1 cellular context compared by ENCODE assay signal in the genomic region with DNA sequence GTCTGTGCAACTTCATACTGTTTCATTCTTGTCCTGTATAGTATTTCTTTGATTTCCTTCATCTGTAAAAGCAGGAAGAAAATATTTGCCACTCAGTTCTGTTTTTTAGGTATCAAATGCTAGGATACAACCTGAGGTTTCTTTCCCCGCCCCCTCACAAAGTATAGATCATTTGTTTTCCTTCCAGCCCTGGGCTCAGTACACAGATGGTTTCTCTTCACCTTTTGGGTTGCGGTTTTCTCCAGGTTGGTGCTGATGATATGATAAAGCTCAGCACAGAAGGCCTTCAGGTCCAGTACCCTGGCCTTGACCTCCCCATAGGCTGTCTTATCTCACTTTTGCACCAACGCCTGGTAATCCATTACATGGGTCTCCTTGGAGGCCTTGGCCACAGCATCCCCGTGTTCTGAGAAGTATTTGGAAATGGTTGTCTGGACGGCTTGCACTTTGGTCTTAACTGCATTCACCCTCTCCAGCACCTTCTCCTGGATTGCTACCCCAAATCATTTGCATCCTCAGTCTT.
A peak's percentile ranks its signal among the peaks of the same experiment; 100 is the strongest.
TF ChIP-seq lines count a peak whose summit lies in the region.

No MANE protein-coding gene starts in this region.

TF ChIP-seq in K562, 482 proteins besides CTCF, POLR2A, EP300 and RAD21:
- TF ChIP-seq DDX20 (tag; IDR thresholded peaks at IDR 0.05; ENCODE audit: low read depth) (no peak), HNRNPK (IDR thresholded peaks at IDR 0.05; ENCODE audit: low read depth, low read length, poor library complexity, severe bottlenecking) (no peak), ZNF668 (CRISPR knock-in tag; IDR thresholded peaks at IDR 0.05) (no peak), TEAD4 (IDR thresholded peaks at IDR 0.05; ENCODE audit: low read length) (peak; percentile 66), TEAD4 (CRISPR knock-in tag; IDR thresholded peaks at IDR 0.05; ENCODE audit: borderline replicate concordance) (no peak), KLF10 (CRISPR knock-in tag; IDR thresholded peaks at IDR 0.05) (no peak), ZNF76 (CRISPR knock-in tag; IDR thresholded peaks at IDR 0.05; ENCODE audit: borderline replicate concordance) (no peak), TAL1 (IDR thresholded peaks at IDR 0.05) (peak; percentile 58), NCOA6 (IDR thresholded peaks at IDR 0.05) (no peak), NFIC (IDR thresholded peaks at IDR 0.05) (no peak), ARID1B (IDR thresholded peaks at IDR 0.05) (peak; percentile 36; the same call in 1 of the 2 replicates), STAT5B (CRISPR knock-in tag; IDR thresholded peaks at IDR 0.05) (no peak), HNRNPLL (IDR thresholded peaks at IDR 0.05; ENCODE audit: low read depth, low read length, poor library complexity, severe bottlenecking) (no peak), SAFB (IDR thresholded peaks at IDR 0.05; ENCODE audit: borderline replicate concordance, low read depth, low read length) (no peak), NCOR1 (IDR thresholded peaks at IDR 0.05) (0 out of 2 replicates have a peak, but pooled peaks have one; percentile 36), TCF3 (CRISPR knock-in tag; IDR thresholded peaks at IDR 0.05) (peak; percentile 81), KDM2B (CRISPR knock-in tag; IDR thresholded peaks at IDR 0.05) (no peak), RBM15 (IDR thresholded peaks at IDR 0.05; ENCODE audit: insufficient read depth, low read length) (no peak), HNRNPH1 (optimal IDR thresholded peaks at IDR 0.05; ENCODE audit: low read depth, low read length) (no peak), ZBTB8A (IDR thresholded peaks at IDR 0.05; ENCODE audit: partially characterized antibody) (no peak), CBFA2T2 (conservative IDR thresholded peaks at IDR 0.05) (peak; percentile 65), HDAC3 (IDR thresholded peaks at IDR 0.05; ENCODE audit: borderline replicate concordance, partially characterized antibody) (no peak), HDAC2 (IDR thresholded peaks at IDR 0.05) (no peak), ZNF384 (IDR thresholded peaks at IDR 0.05; ENCODE audit: low read depth, low read length) (no peak), CTBP1 (IDR thresholded peaks at IDR 0.05; ENCODE audit: borderline replicate concordance) (peak; percentile 66; the same call in 1 of the 2 replicates), MTA2 (IDR thresholded peaks at IDR 0.05; ENCODE audit: low read depth) (no peak), CBFA2T3 (IDR thresholded peaks at IDR 0.05) (peak; percentile 78), SMARCE1 (IDR thresholded peaks at IDR 0.05) (no peak)
- TF ChIP-seq, protein P1, sequence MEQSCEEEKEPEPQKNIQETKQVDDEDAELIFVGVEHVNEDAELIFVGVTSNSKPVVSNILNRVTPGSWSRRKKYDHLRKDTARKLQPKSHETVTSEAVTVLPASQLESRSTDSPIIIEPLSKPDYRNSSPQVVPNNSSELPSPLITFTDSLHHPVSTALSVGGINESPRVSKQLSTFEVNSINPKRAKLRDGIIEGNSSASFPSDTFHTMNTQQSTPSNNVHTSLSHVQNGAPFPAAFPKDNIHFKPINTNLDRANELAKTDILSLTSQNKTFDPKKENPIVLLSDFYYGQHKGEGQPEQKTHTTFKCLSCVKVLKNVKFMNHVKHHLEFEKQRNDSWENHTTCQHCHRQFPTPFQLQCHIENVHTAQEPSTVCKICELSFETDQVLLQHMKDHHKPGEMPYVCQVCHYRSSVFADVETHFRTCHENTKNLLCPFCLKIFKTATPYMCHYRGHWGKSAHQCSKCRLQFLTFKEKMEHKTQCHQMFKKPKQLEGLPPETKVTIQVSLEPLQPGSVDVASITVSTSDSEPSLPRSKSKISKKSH (CRISPR knock-in tag; IDR thresholded peaks at IDR 0.05), result no peak
- TF ChIP-seq, protein P2, sequence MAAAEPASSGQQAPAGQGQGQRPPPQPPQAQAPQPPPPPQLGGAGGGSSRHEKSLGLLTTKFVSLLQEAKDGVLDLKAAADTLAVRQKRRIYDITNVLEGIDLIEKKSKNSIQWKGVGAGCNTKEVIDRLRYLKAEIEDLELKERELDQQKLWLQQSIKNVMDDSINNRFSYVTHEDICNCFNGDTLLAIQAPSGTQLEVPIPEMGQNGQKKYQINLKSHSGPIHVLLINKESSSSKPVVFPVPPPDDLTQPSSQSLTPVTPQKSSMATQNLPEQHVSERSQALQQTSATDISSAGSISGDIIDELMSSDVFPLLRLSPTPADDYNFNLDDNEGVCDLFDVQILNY (CRISPR knock-in tag; IDR thresholded peaks at IDR 0.05), result no peak
- TF ChIP-seq, protein P3, sequence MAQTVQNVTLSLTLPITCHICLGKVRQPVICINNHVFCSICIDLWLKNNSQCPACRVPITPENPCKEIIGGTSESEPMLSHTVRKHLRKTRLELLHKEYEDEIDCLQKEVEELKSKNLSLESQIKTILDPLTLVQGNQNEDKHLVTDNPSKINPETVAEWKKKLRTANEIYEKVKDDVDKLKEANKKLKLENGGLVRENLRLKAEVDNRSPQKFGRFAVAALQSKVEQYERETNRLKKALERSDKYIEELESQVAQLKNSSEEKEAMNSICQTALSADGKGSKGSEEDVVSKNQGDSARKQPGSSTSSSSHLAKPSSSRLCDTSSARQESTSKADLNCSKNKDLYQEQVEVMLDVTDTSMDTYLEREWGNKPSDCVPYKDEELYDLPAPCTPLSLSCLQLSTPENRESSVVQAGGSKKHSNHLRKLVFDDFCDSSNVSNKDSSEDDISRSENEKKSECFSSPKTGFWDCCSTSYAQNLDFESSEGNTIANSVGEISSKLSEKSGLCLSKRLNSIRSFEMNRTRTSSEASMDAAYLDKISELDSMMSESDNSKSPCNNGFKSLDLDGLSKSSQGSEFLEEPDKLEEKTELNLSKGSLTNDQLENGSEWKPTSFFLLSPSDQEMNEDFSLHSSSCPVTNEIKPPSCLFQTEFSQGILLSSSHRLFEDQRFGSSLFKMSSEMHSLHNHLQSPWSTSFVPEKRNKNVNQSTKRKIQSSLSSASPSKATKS (CRISPR knock-in tag; IDR thresholded peaks at IDR 0.05), result no peak
- TF ChIP-seq, protein P4, sequence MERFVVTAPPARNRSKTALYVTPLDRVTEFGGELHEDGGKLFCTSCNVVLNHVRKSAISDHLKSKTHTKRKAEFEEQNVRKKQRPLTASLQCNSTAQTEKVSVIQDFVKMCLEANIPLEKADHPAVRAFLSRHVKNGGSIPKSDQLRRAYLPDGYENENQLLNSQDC (CRISPR knock-in tag; IDR thresholded peaks at IDR 0.05), result no peak
- TF ChIP-seq, protein P5, sequence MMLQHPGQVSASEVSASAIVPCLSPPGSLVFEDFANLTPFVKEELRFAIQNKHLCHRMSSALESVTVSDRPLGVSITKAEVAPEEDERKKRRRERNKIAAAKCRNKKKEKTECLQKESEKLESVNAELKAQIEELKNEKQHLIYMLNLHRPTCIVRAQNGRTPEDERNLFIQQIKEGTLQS (IDR thresholded peaks at IDR 0.05), result no peak
- TF ChIP-seq, protein P5 (CRISPR knock-in tag; conservative IDR thresholded peaks at IDR 0.05), result no peak
- TF ChIP-seq, protein P6, sequence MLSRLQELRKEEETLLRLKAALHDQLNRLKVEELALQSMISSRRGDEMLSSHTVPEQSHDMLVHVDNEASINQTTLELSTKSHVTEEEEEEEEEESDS (CRISPR knock-in tag; IDR thresholded peaks at IDR 0.05), result no peak
- TF ChIP-seq, protein P7, sequence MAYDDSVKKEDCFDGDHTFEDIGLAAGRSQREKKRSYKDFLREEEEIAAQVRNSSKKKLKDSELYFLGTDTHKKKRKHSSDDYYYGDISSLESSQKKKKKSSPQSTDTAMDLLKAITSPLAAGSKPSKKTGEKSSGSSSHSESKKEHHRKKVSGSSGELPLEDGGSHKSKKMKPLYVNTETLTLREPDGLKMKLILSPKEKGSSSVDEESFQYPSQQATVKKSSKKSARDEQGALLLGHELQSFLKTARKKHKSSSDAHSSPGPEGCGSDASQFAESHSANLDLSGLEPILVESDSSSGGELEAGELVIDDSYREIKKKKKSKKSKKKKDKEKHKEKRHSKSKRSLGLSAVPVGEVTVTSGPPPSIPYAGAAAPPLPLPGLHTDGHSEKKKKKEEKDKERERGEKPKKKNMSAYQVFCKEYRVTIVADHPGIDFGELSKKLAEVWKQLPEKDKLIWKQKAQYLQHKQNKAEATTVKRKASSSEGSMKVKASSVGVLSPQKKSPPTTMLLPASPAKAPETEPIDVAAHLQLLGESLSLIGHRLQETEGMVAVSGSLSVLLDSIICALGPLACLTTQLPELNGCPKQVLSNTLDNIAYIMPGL (CRISPR knock-in tag; IDR thresholded peaks at IDR 0.05), result no peak
